10 cellular contexts compared by ENCODE assay signal in genomic region chr7:2807846-2808772, GRCh38. TPM values are rescaled to one million over a fixed set of nuclear protein-coding genes. Genes with fewer than 3 reads are reported as not detected.
A peak's percentile ranks its signal among the peaks of the same experiment; 100 is the strongest.
DNase-seq lines count a peak whose midpoint lies in the region; ATAC-seq, FAIRE-seq and TF ChIP-seq lines count a peak whose summit lies in the region.
"Had no signal": no experiment of that assay in that cellular context is flagged by ENCODE, and none has a peak within 500 bp of the region (broad histone marks: within the 10 kb centered on the region; RNA-seq: fewer than 3 reads in every experiment).

No MANE protein-coding gene starts in this region.

- TF ChIP-seq POLR2A in sigmoid colon (IDR thresholded peaks at IDR 0.05) = no peak

- H3K27me3 ChIP-seq in sigmoid colon = no peaks in the 10 kb centered on the region

- no peak for FAIRE-seq in RCC 7860 (lab: Jason Lieb, UNC)

- no peak for TF ChIP-seq CTCF in coronary artery (IDR thresholded peaks at IDR 0.05)
- TF ChIP-seq CTCF in sigmoid colon (IDR thresholded peaks at IDR 0.05) = no peak

- TF ChIP-seq EP300 in sigmoid colon (IDR thresholded peaks at IDR 0.05) = no peak

- H3K27ac ChIP-seq in coronary artery (no peak overlapping the region), sigmoid colon (no peak overlapping the region)

- ATAC-seq in HG02642 (IDR thresholded peaks at IDR 0.05; ENCODE audit: poor library complexity, unreplicated experiment) = peak; percentile 63
- no peak for ATAC-seq in GM18868 (IDR thresholded peaks at IDR 0.05; ENCODE audit: unreplicated experiment)
- no peak for ATAC-seq in GM18867 (IDR thresholded peaks at IDR 0.05; ENCODE audit: unreplicated experiment)

- intact Hi-C loops in sigmoid colon (cut with DNase I) = no loop called here

- peaks cover 0 to 55% (median 26%) of the 10 kb centered on the region in 4 donors for H3K4me1 ChIP-seq in sigmoid colon

- H3K9me3 ChIP-seq in sigmoid colon = no peaks in the 10 kb centered on the region

- H3K4me3 ChIP-seq in coronary artery = no peak overlapping the region
- no peak overlapping the region for H3K4me3 ChIP-seq in sigmoid colon

- peak; percentile 36 to 51 (median 46) for DNase-seq in NCI-H1417 (lab: John Stamatoyannopoulos, UW)
- no peak for DNase-seq in NCI-H1417 treated with DMSO at 0.1 percent for 48 hours (lab: John Stamatoyannopoulos, UW)
- peak; percentile 57 for DNase-seq in coronary artery (ENCODE audit: low spot score)
- DNase-seq in sigmoid colon = peak; percentile 51
- DNase-seq in RCC 7860 (ENCODE audit: low spot score) = no peak
- DNase-seq: 8988T, T-helper 9 cell had no signal

- no peaks in the 10 kb centered on the region for H3K36me3 ChIP-seq in sigmoid colon

- WGBS in sigmoid colon, 2 donors = 83 to 89% methylated on average over 21 of the region's 21 CpGs

RNA-seq across cellular contexts. Expression of gene GNA12, which starts 36.0 kb away (rescaled TPM):
- 10 to 100 TPM; 21.4 to 46.5 (median 24.6) TPM for total RNA-seq in sigmoid colon
- 10 to 100 TPM; 13.2 to 22.7 (median 18.6) TPM for polyA plus RNA-seq in sigmoid colon

Comparison
In these comparisons a context has a peak if more than half of its experiments do, and no peak if none do; other contexts are left out.
1. DNase-seq: peak in NCI-H1417 (3 of 3), coronary artery (single experiment) and sigmoid colon (single experiment); none in NCI-H1417 treated with DMSO at 0.1 percent for 48 hours (single experiment) and RCC 7860 (single experiment).